Comparison of ENCODE assay signal across 1 cellular context in the genomic region with DNA sequence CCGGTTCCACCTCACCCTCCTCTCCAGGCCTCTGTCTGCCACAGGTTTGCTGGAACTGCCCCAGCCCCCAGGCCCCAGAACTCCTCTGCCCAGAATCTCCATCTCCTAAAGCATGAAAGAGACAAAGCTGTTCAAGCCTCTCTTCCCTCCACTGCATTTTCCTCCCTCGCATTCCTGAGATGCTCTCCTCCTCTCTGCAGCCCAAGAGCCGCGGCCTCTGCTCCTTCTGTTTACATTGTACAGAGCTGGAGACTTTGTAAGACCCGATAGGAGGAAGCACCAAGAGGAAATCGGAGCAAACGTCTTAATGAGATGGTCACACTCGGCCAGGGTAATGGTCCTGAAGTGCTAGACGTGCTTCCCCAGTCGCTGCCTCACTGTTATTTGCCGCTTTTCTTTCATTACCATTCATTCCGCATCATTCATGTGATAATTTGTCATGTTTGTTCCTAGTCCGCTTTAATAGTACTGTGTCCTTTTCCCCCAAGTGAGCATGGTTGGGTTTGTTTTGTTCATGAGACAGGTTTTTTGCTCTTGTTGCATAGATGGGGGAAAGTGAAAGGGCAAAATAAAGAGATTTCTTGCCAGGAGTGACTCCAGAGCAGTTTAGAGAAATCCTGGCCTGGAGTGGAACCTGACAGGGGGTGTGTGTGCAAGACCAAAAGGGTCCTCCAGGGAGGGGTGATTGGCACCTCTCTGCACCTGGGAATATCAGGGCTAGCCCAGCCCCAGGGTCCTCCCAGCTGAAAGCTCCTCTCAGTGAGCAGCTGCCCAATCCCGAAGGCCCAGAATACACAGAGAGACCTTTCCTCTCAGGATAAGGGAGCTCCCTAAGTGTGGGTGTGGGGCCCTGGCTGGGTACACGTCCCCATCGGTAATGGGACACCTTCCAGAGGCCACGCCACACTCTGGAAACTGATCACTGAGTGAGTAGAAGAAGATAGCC.
TF ChIP-seq lines count a peak whose summit lies in the region.

No MANE protein-coding gene starts in this region.

TF ChIP-seq in SK-N-SH treated with all-trans-retinoic acid at 6 μM for 48 hours, 23 proteins besides CTCF, POLR2A, EP300 and RAD21 (continued from another document):
- TF ChIP-seq, protein P1, sequence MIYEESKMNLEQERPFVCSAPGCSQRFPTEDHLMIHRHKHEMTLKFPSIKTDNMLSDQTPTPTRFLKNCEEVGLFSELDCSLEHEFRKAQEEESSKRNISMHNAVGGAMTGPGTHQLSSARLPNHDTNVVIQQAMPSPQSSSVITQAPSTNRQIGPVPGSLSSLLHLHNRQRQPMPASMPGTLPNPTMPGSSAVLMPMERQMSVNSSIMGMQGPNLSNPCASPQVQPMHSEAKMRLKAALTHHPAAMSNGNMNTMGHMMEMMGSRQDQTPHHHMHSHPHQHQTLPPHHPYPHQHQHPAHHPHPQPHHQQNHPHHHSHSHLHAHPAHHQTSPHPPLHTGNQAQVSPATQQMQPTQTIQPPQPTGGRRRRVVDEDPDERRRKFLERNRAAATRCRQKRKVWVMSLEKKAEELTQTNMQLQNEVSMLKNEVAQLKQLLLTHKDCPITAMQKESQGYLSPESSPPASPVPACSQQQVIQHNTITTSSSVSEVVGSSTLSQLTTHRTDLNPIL (CRISPR knock-in tag; IDR thresholded peaks at IDR 0.05; ENCODE audit: low read depth): no peak
- TF ChIP-seq ARNTL (CRISPR knock-in tag; IDR thresholded peaks at IDR 0.05; ENCODE audit: borderline replicate concordance, low read depth): no peak
- TF ChIP-seq, protein P2, sequence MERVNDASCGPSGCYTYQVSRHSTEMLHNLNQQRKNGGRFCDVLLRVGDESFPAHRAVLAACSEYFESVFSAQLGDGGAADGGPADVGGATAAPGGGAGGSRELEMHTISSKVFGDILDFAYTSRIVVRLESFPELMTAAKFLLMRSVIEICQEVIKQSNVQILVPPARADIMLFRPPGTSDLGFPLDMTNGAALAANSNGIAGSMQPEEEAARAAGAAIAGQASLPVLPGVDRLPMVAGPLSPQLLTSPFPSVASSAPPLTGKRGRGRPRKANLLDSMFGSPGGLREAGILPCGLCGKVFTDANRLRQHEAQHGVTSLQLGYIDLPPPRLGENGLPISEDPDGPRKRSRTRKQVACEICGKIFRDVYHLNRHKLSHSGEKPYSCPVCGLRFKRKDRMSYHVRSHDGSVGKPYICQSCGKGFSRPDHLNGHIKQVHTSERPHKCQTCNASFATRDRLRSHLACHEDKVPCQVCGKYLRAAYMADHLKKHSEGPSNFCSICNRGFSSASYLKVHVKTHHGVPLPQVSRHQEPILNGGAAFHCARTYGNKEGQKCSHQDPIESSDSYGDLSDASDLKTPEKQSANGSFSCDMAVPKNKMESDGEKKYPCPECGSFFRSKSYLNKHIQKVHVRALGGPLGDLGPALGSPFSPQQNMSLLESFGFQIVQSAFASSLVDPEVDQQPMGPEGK (CRISPR knock-in tag; IDR thresholded peaks at IDR 0.05; ENCODE audit: borderline replicate concordance): no peak
- TF ChIP-seq SNAI2 (CRISPR knock-in tag; IDR thresholded peaks at IDR 0.05): no peak
- TF ChIP-seq ZFP30 (CRISPR knock-in tag; IDR thresholded peaks at IDR 0.05): no peak
- no peak for TF ChIP-seq TOX (CRISPR knock-in tag; IDR thresholded peaks at IDR 0.05; ENCODE audit: borderline replicate concordance)
- TF ChIP-seq, protein P3, sequence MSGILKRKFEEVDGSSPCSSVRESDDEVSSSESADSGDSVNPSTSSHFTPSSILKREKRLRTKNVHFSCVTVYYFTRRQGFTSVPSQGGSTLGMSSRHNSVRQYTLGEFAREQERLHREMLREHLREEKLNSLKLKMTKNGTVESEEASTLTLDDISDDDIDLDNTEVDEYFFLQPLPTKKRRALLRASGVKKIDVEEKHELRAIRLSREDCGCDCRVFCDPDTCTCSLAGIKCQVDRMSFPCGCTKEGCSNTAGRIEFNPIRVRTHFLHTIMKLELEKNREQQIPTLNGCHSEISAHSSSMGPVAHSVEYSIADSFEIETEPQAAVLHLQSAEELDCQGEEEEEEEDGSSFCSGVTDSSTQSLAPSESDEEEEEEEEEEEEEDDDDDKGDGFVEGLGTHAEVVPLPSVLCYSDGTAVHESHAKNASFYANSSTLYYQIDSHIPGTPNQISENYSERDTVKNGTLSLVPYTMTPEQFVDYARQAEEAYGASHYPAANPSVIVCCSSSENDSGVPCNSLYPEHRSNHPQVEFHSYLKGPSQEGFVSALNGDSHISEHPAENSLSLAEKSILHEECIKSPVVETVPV (CRISPR knock-in tag; IDR thresholded peaks at IDR 0.05): no peak
- TF ChIP-seq CSDC2 (CRISPR knock-in tag; IDR thresholded peaks at IDR 0.05): no peak
- TF ChIP-seq RARB (CRISPR knock-in tag; IDR thresholded peaks at IDR 0.05): no peak
